In the genomic region with DNA sequence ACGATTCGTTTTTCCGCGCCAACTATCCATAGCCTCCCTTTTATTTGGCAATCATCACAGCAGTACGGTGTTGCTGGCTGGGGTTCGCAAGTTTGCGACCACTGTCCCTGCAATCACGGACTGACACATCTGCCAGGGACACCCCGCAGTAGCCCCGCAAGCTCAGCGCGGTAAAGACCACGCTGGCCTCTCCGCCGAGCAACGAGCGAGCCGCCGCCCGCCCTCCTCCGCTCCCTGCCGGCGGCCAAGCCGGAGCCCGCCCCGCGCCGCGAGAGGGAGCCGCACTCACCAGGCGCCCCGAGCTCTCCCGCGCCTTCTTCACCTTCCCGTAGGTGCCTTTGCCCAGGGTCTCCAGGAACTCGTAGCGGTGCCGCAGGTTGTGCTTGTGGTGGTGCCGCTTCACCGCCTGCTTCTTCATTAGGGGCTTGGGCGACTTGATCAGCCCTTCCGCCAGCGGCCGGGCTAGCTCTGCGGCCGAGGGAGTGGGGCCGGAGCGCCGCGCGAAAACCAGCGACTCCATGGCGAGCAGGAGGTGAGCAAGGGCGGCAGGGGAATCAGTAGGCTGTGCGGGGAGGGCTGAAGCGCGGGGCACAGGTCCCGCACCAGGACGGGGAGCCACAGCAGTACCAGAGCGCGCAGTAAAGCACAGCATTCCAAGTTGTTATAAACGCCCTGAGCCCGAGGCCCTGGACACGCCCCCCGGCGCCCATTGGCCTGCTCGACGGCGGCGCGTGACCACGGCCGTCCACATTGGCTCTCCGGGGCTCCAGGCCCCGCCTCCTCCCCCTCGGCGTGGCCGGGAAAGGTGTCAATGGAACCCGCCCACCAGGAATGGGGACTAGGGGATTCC, we compare ENCODE assay signal across 1 cellular context.
A peak's percentile ranks its signal among the peaks of the same experiment; 100 is the strongest.
TF ChIP-seq lines count a peak whose summit lies in the region.

A gene (minus strand): TSS at position 637 of the 850 bp plus-strand sequence. CDS start 117 bp downstream, at position 520.

TF ChIP-seq in HepG2, 621 proteins besides CTCF, POLR2A, EP300 and RAD21 (continued from another document and continues in another):
- TF ChIP-seq, protein P1, sequence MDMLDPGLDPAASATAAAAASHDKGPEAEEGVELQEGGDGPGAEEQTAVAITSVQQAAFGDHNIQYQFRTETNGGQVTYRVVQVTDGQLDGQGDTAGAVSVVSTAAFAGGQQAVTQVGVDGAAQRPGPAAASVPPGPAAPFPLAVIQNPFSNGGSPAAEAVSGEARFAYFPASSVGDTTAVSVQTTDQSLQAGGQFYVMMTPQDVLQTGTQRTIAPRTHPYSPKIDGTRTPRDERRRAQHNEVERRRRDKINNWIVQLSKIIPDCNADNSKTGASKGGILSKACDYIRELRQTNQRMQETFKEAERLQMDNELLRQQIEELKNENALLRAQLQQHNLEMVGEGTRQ (IDR thresholded peaks at IDR 0.05; ENCODE audit: low read depth, low read length), result no peak
- TF ChIP-seq, protein P1 (CRISPR knock-in tag; IDR thresholded peaks at IDR 0.05; ENCODE audit: borderline replicate concordance), result peak; percentile 76; the same call in 1 of the 2 replicates
- TF ChIP-seq FOXK1 (CRISPR knock-in tag; IDR thresholded peaks at IDR 0.05; ENCODE audit: borderline replicate concordance, low read depth) (peak; percentile 19; the same call in 1 of the 2 replicates), SRSF1 (optimal IDR thresholded peaks at IDR 0.05; ENCODE audit: low read depth, low read length) (no peak), TGIF2 (CRISPR knock-in tag; IDR thresholded peaks at IDR 0.05) (no peak), SMAD3 (CRISPR knock-in tag; IDR thresholded peaks at IDR 0.05) (peak; percentile 58; the same call in 1 of the 2 replicates), GATAD2A (CRISPR knock-in tag; IDR thresholded peaks at IDR 0.05) (no peak), YY1 (IDR thresholded peaks at IDR 0.05; ENCODE audit: insufficient read depth, insufficient replicate concordance, low read depth, low read length) (no peak), RELA (CRISPR knock-in tag; IDR thresholded peaks at IDR 0.05) (no peak), ZNF644 (CRISPR knock-in tag; IDR thresholded peaks at IDR 0.05; ENCODE audit: low read depth) (no peak), FOXK2 (IDR thresholded peaks at IDR 0.05) (no peak), KAT7 (CRISPR knock-in tag; IDR thresholded peaks at IDR 0.05; ENCODE audit: borderline replicate concordance) (0 out of 2 replicates have a peak, but pooled peaks have one; percentile 46), ZNF180 (CRISPR knock-in tag; IDR thresholded peaks at IDR 0.05; ENCODE audit: borderline replicate concordance, low read depth) (no peak), ZNF274 (CRISPR knock-in tag; IDR thresholded peaks at IDR 0.05) (peak; percentile 87; the same call in 1 of the 2 replicates), ZNF451 (CRISPR knock-in tag; IDR thresholded peaks at IDR 0.05) (0 out of 2 replicates have a peak, but pooled peaks have one; percentile 30), FOXC1 (CRISPR knock-in tag; IDR thresholded peaks at IDR 0.05; ENCODE audit: borderline replicate concordance) (0 out of 2 replicates have a peak, but pooled peaks have one; percentile 31), ZIK1 (CRISPR knock-in tag; IDR thresholded peaks at IDR 0.05; ENCODE audit: borderline replicate concordance, low read depth) (peak; percentile 81; the same call in 1 of the 2 replicates), ZNF788 (CRISPR knock-in tag; IDR thresholded peaks at IDR 0.05; ENCODE audit: borderline replicate concordance) (peak; percentile 51; the same call in 1 of the 2 replicates), ZFYVE20 (CRISPR knock-in tag; IDR thresholded peaks at IDR 0.05; ENCODE audit: borderline replicate concordance, low read depth) (no peak), ZNF615 (CRISPR knock-in tag; IDR thresholded peaks at IDR 0.05; ENCODE audit: borderline replicate concordance) (no peak), FOXA3 (CRISPR knock-in tag; IDR thresholded peaks at IDR 0.05) (no peak; the same call in 1 of the 2 replicates), ZNF552 (CRISPR knock-in tag; IDR thresholded peaks at IDR 0.05; ENCODE audit: borderline replicate concordance) (no peak), HMGA1 (CRISPR knock-in tag; conservative IDR thresholded peaks at IDR 0.05) (no peak), ZSCAN21 (CRISPR knock-in tag; IDR thresholded peaks at IDR 0.05; ENCODE audit: borderline replicate concordance) (0 out of 2 replicates have a peak, but pooled peaks have one; percentile 48), ZNF841 (CRISPR knock-in tag; IDR thresholded peaks at IDR 0.05; ENCODE audit: borderline replicate concordance) (no peak), ZNF143 (CRISPR knock-in tag; IDR thresholded peaks at IDR 0.05) (no peak)
- TF ChIP-seq, protein P2, sequence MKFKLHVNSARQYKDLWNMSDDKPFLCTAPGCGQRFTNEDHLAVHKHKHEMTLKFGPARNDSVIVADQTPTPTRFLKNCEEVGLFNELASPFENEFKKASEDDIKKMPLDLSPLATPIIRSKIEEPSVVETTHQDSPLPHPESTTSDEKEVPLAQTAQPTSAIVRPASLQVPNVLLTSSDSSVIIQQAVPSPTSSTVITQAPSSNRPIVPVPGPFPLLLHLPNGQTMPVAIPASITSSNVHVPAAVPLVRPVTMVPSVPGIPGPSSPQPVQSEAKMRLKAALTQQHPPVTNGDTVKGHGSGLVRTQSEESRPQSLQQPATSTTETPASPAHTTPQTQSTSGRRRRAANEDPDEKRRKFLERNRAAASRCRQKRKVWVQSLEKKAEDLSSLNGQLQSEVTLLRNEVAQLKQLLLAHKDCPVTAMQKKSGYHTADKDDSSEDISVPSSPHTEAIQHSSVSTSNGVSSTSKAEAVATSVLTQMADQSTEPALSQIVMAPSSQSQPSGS (CRISPR knock-in tag; IDR thresholded peaks at IDR 0.05), result no peak
- TF ChIP-seq, protein P3, sequence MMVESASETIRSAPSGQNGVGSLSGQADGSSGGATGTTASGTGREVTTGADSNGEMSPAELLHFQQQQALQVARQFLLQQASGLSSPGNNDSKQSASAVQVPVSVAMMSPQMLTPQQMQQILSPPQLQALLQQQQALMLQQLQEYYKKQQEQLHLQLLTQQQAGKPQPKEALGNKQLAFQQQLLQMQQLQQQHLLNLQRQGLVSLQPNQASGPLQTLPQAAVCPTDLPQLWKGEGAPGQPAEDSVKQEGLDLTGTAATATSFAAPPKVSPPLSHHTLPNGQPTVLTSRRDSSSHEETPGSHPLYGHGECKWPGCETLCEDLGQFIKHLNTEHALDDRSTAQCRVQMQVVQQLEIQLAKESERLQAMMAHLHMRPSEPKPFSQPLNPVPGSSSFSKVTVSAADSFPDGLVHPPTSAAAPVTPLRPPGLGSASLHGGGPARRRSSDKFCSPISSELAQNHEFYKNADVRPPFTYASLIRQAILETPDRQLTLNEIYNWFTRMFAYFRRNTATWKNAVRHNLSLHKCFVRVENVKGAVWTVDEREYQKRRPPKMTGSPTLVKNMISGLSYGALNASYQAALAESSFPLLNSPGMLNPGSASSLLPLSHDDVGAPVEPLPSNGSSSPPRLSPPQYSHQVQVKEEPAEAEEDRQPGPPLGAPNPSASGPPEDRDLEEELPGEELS (CRISPR knock-in tag; IDR thresholded peaks at IDR 0.05), result no peak; the same call in none of the 2 replicates
- TF ChIP-seq, protein P4, sequence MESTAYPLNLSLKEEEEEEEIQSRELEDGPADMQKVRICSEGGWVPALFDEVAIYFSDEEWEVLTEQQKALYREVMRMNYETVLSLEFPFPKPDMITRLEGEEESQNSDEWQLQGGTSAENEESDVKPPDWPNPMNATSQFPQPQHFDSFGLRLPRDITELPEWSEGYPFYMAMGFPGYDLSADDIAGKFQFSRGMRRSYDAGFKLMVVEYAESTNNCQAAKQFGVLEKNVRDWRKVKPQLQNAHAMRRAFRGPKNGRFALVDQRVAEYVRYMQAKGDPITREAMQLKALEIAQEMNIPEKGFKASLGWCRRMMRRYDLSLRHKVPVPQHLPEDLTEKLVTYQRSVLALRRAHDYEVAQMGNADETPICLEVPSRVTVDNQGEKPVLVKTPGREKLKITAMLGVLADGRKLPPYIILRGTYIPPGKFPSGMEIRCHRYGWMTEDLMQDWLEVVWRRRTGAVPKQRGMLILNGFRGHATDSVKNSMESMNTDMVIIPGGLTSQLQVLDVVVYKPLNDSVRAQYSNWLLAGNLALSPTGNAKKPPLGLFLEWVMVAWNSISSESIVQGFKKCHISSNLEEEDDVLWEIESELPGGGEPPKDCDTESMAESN (CRISPR knock-in tag; conservative IDR thresholded peaks at IDR 0.05), result no peak
- TF ChIP-seq, protein P5, sequence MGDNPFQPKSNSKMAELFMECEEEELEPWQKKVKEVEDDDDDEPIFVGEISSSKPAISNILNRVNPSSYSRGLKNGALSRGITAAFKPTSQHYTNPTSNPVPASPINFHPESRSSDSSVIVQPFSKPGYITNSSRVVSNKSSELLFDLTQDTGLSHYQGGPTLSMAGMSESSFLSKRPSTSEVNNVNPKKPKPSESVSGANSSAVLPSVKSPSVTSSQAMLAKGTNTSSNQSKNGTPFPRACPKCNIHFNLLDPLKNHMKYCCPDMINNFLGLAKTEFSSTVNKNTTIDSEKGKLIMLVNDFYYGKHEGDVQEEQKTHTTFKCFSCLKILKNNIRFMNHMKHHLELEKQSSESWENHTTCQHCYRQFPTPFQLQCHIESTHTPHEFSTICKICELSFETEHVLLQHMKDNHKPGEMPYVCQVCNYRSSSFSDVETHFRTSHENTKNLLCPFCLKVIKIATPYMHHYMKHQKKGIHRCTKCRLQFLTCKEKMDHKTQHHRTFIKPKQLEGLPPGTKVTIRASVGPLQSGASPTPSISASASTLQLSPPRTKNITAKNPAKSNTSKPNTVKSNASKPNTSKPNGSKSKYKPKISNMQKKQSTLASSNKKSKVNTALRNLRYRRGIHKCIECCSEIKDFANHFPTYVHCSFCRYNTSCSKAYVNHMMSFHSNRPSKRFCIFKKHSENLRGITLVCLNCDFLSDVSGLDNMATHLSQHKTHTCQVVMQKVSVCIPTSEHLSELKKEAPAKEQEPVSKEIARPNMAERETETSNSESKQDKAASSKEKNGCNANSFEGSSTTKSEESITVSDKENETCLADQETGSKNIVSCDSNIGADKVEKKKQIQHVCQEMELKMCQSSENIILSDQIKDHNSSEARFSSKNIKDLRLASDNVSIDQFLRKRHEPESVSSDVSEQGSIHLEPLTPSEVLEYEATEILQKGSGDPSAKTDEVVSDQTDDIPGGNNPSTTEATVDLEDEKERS (CRISPR knock-in tag; IDR thresholded peaks at IDR 0.05), result no peak
- TF ChIP-seq, protein P6, sequence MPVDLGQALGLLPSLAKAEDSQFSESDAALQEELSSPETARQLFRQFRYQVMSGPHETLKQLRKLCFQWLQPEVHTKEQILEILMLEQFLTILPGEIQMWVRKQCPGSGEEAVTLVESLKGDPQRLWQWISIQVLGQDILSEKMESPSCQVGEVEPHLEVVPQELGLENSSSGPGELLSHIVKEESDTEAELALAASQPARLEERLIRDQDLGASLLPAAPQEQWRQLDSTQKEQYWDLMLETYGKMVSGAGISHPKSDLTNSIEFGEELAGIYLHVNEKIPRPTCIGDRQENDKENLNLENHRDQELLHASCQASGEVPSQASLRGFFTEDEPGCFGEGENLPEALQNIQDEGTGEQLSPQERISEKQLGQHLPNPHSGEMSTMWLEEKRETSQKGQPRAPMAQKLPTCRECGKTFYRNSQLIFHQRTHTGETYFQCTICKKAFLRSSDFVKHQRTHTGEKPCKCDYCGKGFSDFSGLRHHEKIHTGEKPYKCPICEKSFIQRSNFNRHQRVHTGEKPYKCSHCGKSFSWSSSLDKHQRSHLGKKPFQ (CRISPR knock-in tag; IDR thresholded peaks at IDR 0.05; ENCODE audit: insufficient replicate concordance), result no peak
- TF ChIP-seq, protein P7, sequence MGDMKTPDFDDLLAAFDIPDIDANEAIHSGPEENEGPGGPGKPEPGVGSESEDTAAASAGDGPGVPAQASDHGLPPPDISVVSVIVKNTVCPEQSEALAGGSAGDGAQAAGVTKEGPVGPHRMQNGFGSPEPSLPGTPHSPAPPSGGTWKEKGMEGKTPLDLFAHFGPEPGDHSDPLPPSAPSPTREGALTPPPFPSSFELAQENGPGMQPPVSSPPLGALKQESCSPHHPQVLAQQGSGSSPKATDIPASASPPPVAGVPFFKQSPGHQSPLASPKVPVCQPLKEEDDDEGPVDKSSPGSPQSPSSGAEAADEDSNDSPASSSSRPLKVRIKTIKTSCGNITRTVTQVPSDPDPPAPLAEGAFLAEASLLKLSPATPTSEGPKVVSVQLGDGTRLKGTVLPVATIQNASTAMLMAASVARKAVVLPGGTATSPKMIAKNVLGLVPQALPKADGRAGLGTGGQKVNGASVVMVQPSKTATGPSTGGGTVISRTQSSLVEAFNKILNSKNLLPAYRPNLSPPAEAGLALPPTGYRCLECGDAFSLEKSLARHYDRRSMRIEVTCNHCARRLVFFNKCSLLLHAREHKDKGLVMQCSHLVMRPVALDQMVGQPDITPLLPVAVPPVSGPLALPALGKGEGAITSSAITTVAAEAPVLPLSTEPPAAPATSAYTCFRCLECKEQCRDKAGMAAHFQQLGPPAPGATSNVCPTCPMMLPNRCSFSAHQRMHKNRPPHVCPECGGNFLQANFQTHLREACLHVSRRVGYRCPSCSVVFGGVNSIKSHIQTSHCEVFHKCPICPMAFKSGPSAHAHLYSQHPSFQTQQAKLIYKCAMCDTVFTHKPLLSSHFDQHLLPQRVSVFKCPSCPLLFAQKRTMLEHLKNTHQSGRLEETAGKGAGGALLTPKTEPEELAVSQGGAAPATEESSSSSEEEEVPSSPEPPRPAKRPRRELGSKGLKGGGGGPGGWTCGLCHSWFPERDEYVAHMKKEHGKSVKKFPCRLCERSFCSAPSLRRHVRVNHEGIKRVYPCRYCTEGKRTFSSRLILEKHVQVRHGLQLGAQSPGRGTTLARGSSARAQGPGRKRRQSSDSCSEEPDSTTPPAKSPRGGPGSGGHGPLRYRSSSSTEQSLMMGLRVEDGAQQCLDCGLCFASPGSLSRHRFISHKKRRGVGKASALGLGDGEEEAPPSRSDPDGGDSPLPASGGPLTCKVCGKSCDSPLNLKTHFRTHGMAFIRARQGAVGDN (CRISPR knock-in tag; IDR thresholded peaks at IDR 0.05), result peak; percentile 94
- TF ChIP-seq, protein P8, sequence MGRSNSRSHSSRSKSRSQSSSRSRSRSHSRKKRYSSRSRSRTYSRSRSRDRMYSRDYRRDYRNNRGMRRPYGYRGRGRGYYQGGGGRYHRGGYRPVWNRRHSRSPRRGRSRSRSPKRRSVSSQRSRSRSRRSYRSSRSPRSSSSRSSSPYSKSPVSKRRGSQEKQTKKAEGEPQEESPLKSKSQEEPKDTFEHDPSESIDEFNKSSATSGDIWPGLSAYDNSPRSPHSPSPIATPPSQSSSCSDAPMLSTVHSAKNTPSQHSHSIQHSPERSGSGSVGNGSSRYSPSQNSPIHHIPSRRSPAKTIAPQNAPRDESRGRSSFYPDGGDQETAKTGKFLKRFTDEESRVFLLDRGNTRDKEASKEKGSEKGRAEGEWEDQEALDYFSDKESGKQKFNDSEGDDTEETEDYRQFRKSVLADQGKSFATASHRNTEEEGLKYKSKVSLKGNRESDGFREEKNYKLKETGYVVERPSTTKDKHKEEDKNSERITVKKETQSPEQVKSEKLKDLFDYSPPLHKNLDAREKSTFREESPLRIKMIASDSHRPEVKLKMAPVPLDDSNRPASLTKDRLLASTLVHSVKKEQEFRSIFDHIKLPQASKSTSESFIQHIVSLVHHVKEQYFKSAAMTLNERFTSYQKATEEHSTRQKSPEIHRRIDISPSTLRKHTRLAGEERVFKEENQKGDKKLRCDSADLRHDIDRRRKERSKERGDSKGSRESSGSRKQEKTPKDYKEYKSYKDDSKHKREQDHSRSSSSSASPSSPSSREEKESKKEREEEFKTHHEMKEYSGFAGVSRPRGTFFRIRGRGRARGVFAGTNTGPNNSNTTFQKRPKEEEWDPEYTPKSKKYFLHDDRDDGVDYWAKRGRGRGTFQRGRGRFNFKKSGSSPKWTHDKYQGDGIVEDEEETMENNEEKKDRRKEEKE (IDR thresholded peaks at IDR 0.05), result no peak
